16 cellular contexts compared by ENCODE assay signal in the genomic region with DNA sequence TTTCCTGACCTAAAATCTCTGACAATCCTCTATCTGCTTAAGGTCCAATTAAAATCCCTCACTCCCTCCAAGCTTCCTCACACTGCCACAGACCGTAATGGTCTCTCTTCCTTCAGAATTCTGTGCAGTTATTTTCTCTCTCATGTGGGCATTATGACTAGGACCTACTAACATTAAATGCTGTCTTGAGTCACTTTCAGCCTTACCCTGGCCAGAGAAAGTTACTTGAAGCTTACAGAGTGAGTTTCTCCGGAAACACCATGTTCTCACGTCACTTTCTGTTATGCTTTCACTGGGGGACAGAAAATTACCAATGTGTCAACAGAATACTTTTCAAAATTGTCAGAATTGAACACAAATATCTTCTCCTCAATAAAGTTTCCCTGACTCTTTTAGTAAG.
DNase-seq lines count a peak whose midpoint lies in the region; ATAC-seq and TF ChIP-seq lines count a peak whose summit lies in the region.
"Had no signal": no experiment of that assay in that cellular context is flagged by ENCODE, and none has a peak within 500 bp of the region (broad histone marks: within the 10 kb centered on the region; RNA-seq: fewer than 3 reads in every experiment).

No MANE protein-coding gene starts in this region.

- DNase-seq in GM06990 (ENCODE audit: extremely low read depth, insufficient read length) (peak; percentile 47), NCI-H2227 treated with DMSO at 0.1 percent for 48 hours (lab: John Stamatoyannopoulos, UW) (no peak), DMS153 treated with DMSO at 0.1 percent for 48 hours (lab: John Stamatoyannopoulos, UW; ENCODE audit: unreplicated experiment) (no peak)
- DNase-seq in activated naive CD4-positive, alpha-beta T cell treated with anti-CD3 and anti-CD28 coated beads, Interleukin-2, amount 50 U/mL, for 72 hours (ENCODE audit: low spot score in 2 of 2): no peak
- DNase-seq: activated CD8-positive, alpha-beta T cell treated with anti-CD3 and anti-CD28 coated beads, Interleukin-2, amount 10 ng/mL, durations not matched to agents 7 days and 5 days; activated gamma-delta T cell treated with Interleukin-2 at 50 U/mL for 16 hours; left ventricle myocardium inferior; NCI-H1092 treated with DMSO at 0.1 percent for 48 hours; ovary; PC-9; stimulated activated CD4-positive, alpha-beta T cell treated with anti-CD3 and anti-CD28 coated beads, Interleukin-4, amount 100 ng/mL, for 1 hour had no signal

- peaks cover 34 to 77% of the 10 kb centered on the region in 2 donors for H3K36me3 Mint-ChIP-seq in activated naive CD4-positive, alpha-beta T cell treated with anti-CD3 and anti-CD28 coated beads, Interleukin-2, amount 50 U/mL, for 72 hours
- H3K36me3 Mint-ChIP-seq: brain had no signal

- no peak overlapping the region for H3K4me3 ChIP-seq in GM06990 (replicated peaks; ENCODE audit: low read depth, low read length)
- H3K4me3 ChIP-seq: left ventricle myocardium inferior, ovary, PC-9 had no signal

- no peaks in the 10 kb centered on the region for H3K27me3 ChIP-seq in GM06990 (replicated peaks; ENCODE audit: control insufficient read depth, insufficient read depth, low read length)
- H3K27me3 ChIP-seq: ovary had no signal

- no peaks in the 10 kb centered on the region for H3K36me3 ChIP-seq in GM06990 (ENCODE audit: control insufficient read depth, insufficient read depth, low read length)
- H3K36me3 ChIP-seq: left ventricle myocardium inferior, ovary had no signal

- TF ChIP-seq CTCF in GM06990 (IDR thresholded peaks at IDR 0.05; ENCODE audit: insufficient read depth, low read length, poor library complexity, severe bottlenecking): no peak

- peak overlapping the region in 1 of 2 donors; percentile 50 for H3K27ac Mint-ChIP-seq in activated naive CD4-positive, alpha-beta T cell treated with anti-CD3 and anti-CD28 coated beads, Interleukin-2, amount 50 U/mL, for 72 hours
- H3K27ac Mint-ChIP-seq: activated CD8-positive, alpha-beta T cell treated with anti-CD3 and anti-CD28 coated beads, Interleukin-2, amount 10 ng/mL, durations not matched to agents 7 days and 5 days; B cell; brain had no signal

- H3K9me3 Mint-ChIP-seq in activated naive CD4-positive, alpha-beta T cell treated with anti-CD3 and anti-CD28 coated beads, Interleukin-2, amount 50 U/mL, for 72 hours: peaks cover 4 to 9% of the 10 kb centered on the region in 2 donors

- ATAC-seq in GM18858 (IDR thresholded peaks at IDR 0.05; ENCODE audit: unreplicated experiment): peak; percentile 55
- ATAC-seq in HG02852 (IDR thresholded peaks at IDR 0.05; ENCODE audit: unreplicated experiment): peak; percentile 71
- peak; percentile 41 to 85 for ATAC-seq in activated naive CD4-positive, alpha-beta T cell treated with anti-CD3 and anti-CD28 coated beads, Interleukin-2, amount 50 U/mL, for 72 hours
- no peak for ATAC-seq in GM18909 (IDR thresholded peaks at IDR 0.05; ENCODE audit: poor library complexity, unreplicated experiment)
- ATAC-seq: activated CD8-positive, alpha-beta T cell treated with anti-CD3 and anti-CD28 coated beads, Interleukin-2, amount 10 ng/mL, durations not matched to agents 7 days and 5 days had no signal
